Comparison of ENCODE assay signal across 9 cellular contexts in the genomic region with DNA sequence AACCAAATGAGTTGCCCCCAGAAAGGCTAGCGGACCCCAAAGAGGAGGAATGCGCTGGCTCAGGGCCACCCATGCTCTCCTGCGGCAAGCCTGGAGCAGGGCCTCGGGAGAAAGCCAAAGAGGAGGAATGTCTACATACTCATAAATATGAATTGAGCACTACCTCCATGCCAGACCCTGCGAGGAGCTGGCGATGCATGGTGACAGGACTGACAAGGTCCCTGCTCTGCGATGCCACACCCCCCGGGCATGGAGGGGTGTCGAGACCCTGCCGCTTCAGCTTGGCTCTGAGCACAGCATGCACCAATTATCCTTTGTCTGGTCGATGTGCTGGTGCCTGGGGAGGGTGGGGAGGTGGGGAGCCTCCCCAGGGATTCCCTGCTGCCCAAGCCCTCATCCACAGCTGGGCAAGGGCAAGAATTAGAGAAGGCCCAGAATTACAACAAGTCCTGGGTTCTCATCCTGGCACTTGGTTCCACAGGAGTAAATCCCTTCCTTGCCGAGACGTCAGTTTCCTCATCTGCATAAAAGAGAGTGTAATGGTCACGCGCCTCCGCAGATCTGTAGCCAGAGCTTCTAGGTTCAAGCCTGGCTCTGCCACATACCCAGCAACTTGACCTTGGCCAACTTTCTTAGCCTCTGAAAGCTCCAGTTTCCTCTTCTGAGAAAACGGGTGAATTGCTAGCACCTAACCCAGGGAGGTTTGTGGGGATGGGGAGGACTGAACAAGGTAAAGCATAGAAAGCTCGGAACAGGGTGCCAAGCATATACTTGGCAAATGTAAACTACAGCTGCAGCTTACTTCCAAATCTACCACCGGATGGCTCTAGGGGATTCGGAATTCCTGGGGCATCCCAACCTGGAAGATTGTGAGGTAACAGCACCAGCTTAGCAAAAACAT.
DNase-seq lines count a peak whose midpoint lies in the region; ATAC-seq, FAIRE-seq and TF ChIP-seq lines count a peak whose summit lies in the region.
"Had no signal": no experiment of that assay in that cellular context is flagged by ENCODE, and none has a peak within 500 bp of the region (broad histone marks: within the 10 kb centered on the region; RNA-seq: fewer than 3 reads in every experiment).

No MANE protein-coding gene starts in this region.

- H3K9me3 Mint-ChIP-seq in MCF 10A (ENCODE audit: unreplicated experiment), result no peaks in the 10 kb centered on the region

- peak overlapping the region; percentile 32 for H3K4me3 Mint-ChIP-seq in MCF 10A (ENCODE audit: unreplicated experiment)
- H3K4me3 Mint-ChIP-seq: naive B cell had no signal

- H3K4me3 ChIP-seq in breast epithelium (peak overlapping the region in 1 of 3 donors; percentile 39), RWPE2 (ENCODE audit: severe bottlenecking) (no peak overlapping the region), iPS-18a (ENCODE audit: low read length) (peak overlapping the region; percentile 31), lower leg skin (ENCODE audit: low read depth, poor library complexity, severe bottlenecking) (no peak overlapping the region)

- peaks cover 11% of the 10 kb centered on the region for H3K4me1 Mint-ChIP-seq in MCF 10A (ENCODE audit: insufficient read depth, unreplicated experiment)

- H3K27me3 ChIP-seq in breast epithelium (no peaks in the 10 kb centered on the region), RWPE2 (ENCODE audit: insufficient read depth, poor library complexity, severe bottlenecking) (no peaks in the 10 kb centered on the region), iPS-18a (ENCODE audit: control insufficient read depth, insufficient read depth, low read length) (no peaks in the 10 kb centered on the region)

- H3K27me3 Mint-ChIP-seq in MCF 10A (ENCODE audit: insufficient read depth, unreplicated experiment), result no peaks in the 10 kb centered on the region

- BruUV-seq in MCF 10A (replicated peaks; lab: Mats Ljungman, UMichigan), result no TSS peak

- peak; percentile 49 for ATAC-seq in RWPE2 (ENCODE audit: low read depth)
- no peak for ATAC-seq in GM21576 (IDR thresholded peaks at IDR 0.05; ENCODE audit: unreplicated experiment)

- no peak for TF ChIP-seq CTCF in MCF 10A (IDR thresholded peaks at IDR 0.05; ENCODE audit: unreplicated experiment)
- TF ChIP-seq CTCF in breast epithelium (IDR thresholded peaks at IDR 0.05), result no peak
- no peak for TF ChIP-seq CTCF in RWPE2 (IDR thresholded peaks at IDR 0.05; ENCODE audit: poor library complexity, severe bottlenecking)
- TF ChIP-seq CTCF in lower leg skin (IDR thresholded peaks at IDR 0.05), result no peak

- H3K36me3 ChIP-seq in breast epithelium (no peaks in the 10 kb centered on the region), RWPE2 (ENCODE audit: low read depth) (no peaks in the 10 kb centered on the region), iPS-18a (ENCODE audit: control insufficient read depth, low read depth, low read length) (no peaks in the 10 kb centered on the region)

- no peaks in the 10 kb centered on the region for H3K36me3 Mint-ChIP-seq in MCF 10A (ENCODE audit: insufficient read depth, unreplicated experiment)
- H3K36me3 Mint-ChIP-seq: naive B cell had no signal

- no peak overlapping the region for H3K9ac ChIP-seq in iPS-18a (ENCODE audit: low read length)

- no peak for DNase-seq in MCF 10A (ENCODE audit: unreplicated experiment)
- DNase-seq in breast epithelium (ENCODE audit: low spot score in 2 of 2), result no peak
- DNase-seq in RWPE2 (ENCODE audit: low spot score), result no peak
- DNase-seq in urothelium cell line (ENCODE audit: low spot score), result peak; percentile 36
- no peak for DNase-seq in lower leg skin (ENCODE audit: low spot score in 2 of 2)
- no peak for DNase-seq in activated T-cell treated with anti-CD3 and anti-CD28 coated beads, Interleukin-2, amount 50 U/mL, for 1 hour

- H3K27ac Mint-ChIP-seq in MCF 10A (ENCODE audit: low read depth, unreplicated experiment), result no peak overlapping the region

- no peaks in the 10 kb centered on the region for H3K9me3 ChIP-seq in breast epithelium
- H3K9me3 ChIP-seq in RWPE2 (ENCODE audit: severe bottlenecking), result no peaks in the 10 kb centered on the region
- H3K9me3 ChIP-seq in iPS-18a (ENCODE audit: control insufficient read depth, low read depth, low read length), result no peaks in the 10 kb centered on the region

- CTCF ChIA-PET in MCF 10A (lab: Yijun Ruan, JAX), result interaction anchor here (0.5 to 14.4 kb wide), 136 partner anchors 11 to 1995 kb away, joined by 3 to 440 read pairs (median 4); partner anchors contain the start of gene GRIA1

- WGBS in lower leg skin, 2 donors, result 70 to 72% methylated on average over 20 of the region's 20 CpGs

- TF ChIP-seq POLR2A in breast epithelium (IDR thresholded peaks at IDR 0.05) (no peak), lower leg skin (IDR thresholded peaks at IDR 0.05) (no peak)

- POLR2A ChIA-PET in MCF 10A (lab: Yijun Ruan, JAX), result interaction anchor here (0.5 to 1.9 kb wide), 6 partner anchors 99 to 1432 kb away, joined by 3 to 15 read pairs (median 4); no protein-coding TSS in a partner anchor

- intact Hi-C loops in MCF 10A (cut with micrococcal nuclease) (loop anchor here (1.0 to 5.0 kb wide), 6 partner anchors 137 to 1432 kb away; no protein-coding TSS in a partner anchor), breast epithelium (cut with DNase I; ENCODE audit: low total_unique reads) (no loop called here), lower leg skin (cut with DNase I; ENCODE audit: low total_unique reads) (loop anchor here (2.0 kb wide), 1 partner anchor 1430 kb away; no protein-coding TSS in a partner anchor)

- no peak overlapping the region for H3K27ac ChIP-seq in breast epithelium
- no peak overlapping the region for H3K27ac ChIP-seq in RWPE2 (ENCODE audit: poor library complexity, severe bottlenecking)
- no peak overlapping the region for H3K27ac ChIP-seq in iPS-18a (ENCODE audit: low read length)

- H3K4me1 ChIP-seq in breast epithelium (no peaks in the 10 kb centered on the region), RWPE2 (ENCODE audit: insufficient read depth, poor library complexity, severe bottlenecking) (no peaks in the 10 kb centered on the region), iPS-18a (ENCODE audit: control insufficient read depth, low read depth, low read length) (peaks cover 19% of the 10 kb centered on the region)

- no peak for FAIRE-seq in urothelium cell line (lab: Jason Lieb, UNC)
